ENCODE assay signal across 8 cellular contexts in genomic region chr15:70512772-70513362, GRCh38.
DNase-seq lines count a peak whose midpoint lies in the region; ATAC-seq and TF ChIP-seq lines count a peak whose summit lies in the region.

No MANE protein-coding gene starts in this region.

- DNase-seq in activated T-cell treated with anti-CD3 and anti-CD28 coated beads for 1 hour (ENCODE audit: low read depth) (peak; percentile 24), activated T-cell treated with anti-CD3 and anti-CD28 coated beads for 4 hours (no peak), OCI-M1 (lab: John Stamatoyannopoulos, UW) (peak; percentile 89), immature natural killer cell (peak; percentile 43 to 61 (median 61)), stomach (peak; percentile 50)
- DNase-seq in activated naive CD4-positive, alpha-beta T cell treated with anti-CD3 and anti-CD28 coated beads, Interleukin-2, amount 10 ng/mL, durations not matched to agents 7 days and 5 days, result peak; percentile 80

- peaks cover 0 to 19% (median 5%) of the 10 kb centered on the region in 4 donors for H3K4me1 ChIP-seq in stomach

- no peak overlapping the region for H3K27ac ChIP-seq in stomach

- peak; percentile 49 for ATAC-seq in HG02938 (IDR thresholded peaks at IDR 0.05; ENCODE audit: unreplicated experiment)
- no peak for ATAC-seq in GM19452 (IDR thresholded peaks at IDR 0.05; ENCODE audit: unreplicated experiment)

- H3K36me3 ChIP-seq in stomach, result no peaks in the 10 kb centered on the region

- H3K36me3 Mint-ChIP-seq in activated naive CD4-positive, alpha-beta T cell treated with anti-CD3 and anti-CD28 coated beads, Interleukin-2, amount 10 ng/mL, durations not matched to agents 7 days and 5 days, result peaks cover 21% of the 10 kb centered on the region
- peaks cover 14 to 17% (median 16%) of the 10 kb centered on the region in 3 donors for H3K36me3 Mint-ChIP-seq in immature natural killer cell

- no peaks in the 10 kb centered on the region for H3K27me3 ChIP-seq in stomach

- CTCF ChIA-PET in activated naive CD4-positive, alpha-beta T cell treated with anti-CD3 and anti-CD28 coated beads, Interleukin-2, amount 10 ng/mL, durations not matched to agents 7 days and 5 days (lab: Charles Lee), result interaction anchor here (0.9 to 15.0 kb wide), 20 partner anchors 8 to 1036 kb away, joined by 3 to 223 read pairs (median 6); no protein-coding TSS in a partner anchor

- H3K27me3 Mint-ChIP-seq in activated naive CD4-positive, alpha-beta T cell treated with anti-CD3 and anti-CD28 coated beads, Interleukin-2, amount 10 ng/mL, durations not matched to agents 7 days and 5 days, result peaks cover 59% of the 10 kb centered on the region
- peaks cover 0 to 12% (median 7%) of the 10 kb centered on the region in 3 donors for H3K27me3 Mint-ChIP-seq in immature natural killer cell (ENCODE audit: low read depth in 3 of 3)

- H3K4me1 Mint-ChIP-seq in activated naive CD4-positive, alpha-beta T cell treated with anti-CD3 and anti-CD28 coated beads, Interleukin-2, amount 10 ng/mL, durations not matched to agents 7 days and 5 days, result peaks cover 23% of the 10 kb centered on the region
- peaks cover 20 to 29% of the 10 kb centered on the region in 2 donors for H3K4me1 Mint-ChIP-seq in immature natural killer cell

- H3K4me3 ChIP-seq in stomach, result no peak overlapping the region

- H3K27ac Mint-ChIP-seq in activated naive CD4-positive, alpha-beta T cell treated with anti-CD3 and anti-CD28 coated beads, Interleukin-2, amount 10 ng/mL, durations not matched to agents 7 days and 5 days, result no peak overlapping the region
- H3K27ac Mint-ChIP-seq in immature natural killer cell, result no peak overlapping the region

- intact Hi-C loops in stomach (cut with DNase I; ENCODE audit: low total_unique reads), result no loop called here

- H3K9me3 Mint-ChIP-seq in activated naive CD4-positive, alpha-beta T cell treated with anti-CD3 and anti-CD28 coated beads, Interleukin-2, amount 10 ng/mL, durations not matched to agents 7 days and 5 days, result peaks cover 37% of the 10 kb centered on the region
- peaks cover 18 to 36% (median 22%) of the 10 kb centered on the region in 6 donors for H3K9me3 Mint-ChIP-seq in immature natural killer cell

- TF ChIP-seq POLR2A in stomach (IDR thresholded peaks at IDR 0.05), result no peak

- H3K4me3 Mint-ChIP-seq in activated naive CD4-positive, alpha-beta T cell treated with anti-CD3 and anti-CD28 coated beads, Interleukin-2, amount 10 ng/mL, durations not matched to agents 7 days and 5 days, result no peak overlapping the region
- no peak overlapping the region for H3K4me3 Mint-ChIP-seq in immature natural killer cell

- H3K9me3 ChIP-seq in stomach, result peaks cover 0 to 31% (median 12%) of the 10 kb centered on the region in 4 donors

- WGBS in stomach, 5 donors, result 77 to 85% (median 81%) methylated on average over 8 of the region's 8 CpGs

- TF ChIP-seq CTCF in stomach (IDR thresholded peaks at IDR 0.05), result peak in 2 of 7 experiments; percentile 44 to 50

- no peak for TF ChIP-seq EP300 in stomach (IDR thresholded peaks at IDR 0.05)
